8 cellular contexts compared by ENCODE assay signal in genomic region chr12:119877639-119877948, GRCh38. TPM values are rescaled to one million over a fixed set of nuclear protein-coding genes. Genes with fewer than 3 reads are reported as not detected.
A peak's percentile ranks its signal among the peaks of the same experiment; 100 is the strongest.
DNase-seq lines count a peak whose midpoint lies in the region; ATAC-seq, FAIRE-seq and TF ChIP-seq lines count a peak whose summit lies in the region.

No MANE protein-coding gene starts in this region.

- CTCF ChIA-PET in activated CD8-positive, alpha-beta T cell treated with anti-CD3 and anti-CD28 coated beads for 36 hours (lab: Charles Lee) = no interaction called here
- CTCF ChIA-PET in HepG2 (lab: Yijun Ruan, JAX; ENCODE audit: low intra/inter-chr PET ratio, low total read pairs) = no interaction called here

- peak overlapping the region; percentile 53 for H3K4me3 ChIP-seq in right cardiac atrium (ENCODE audit: low read length)
- H3K4me3 ChIP-seq in HepG2 (replicated peaks in 1 of 3; ENCODE audit: insufficient read depth in 1 of 3, low read depth in 2 of 3, low read length in 3 of 3) = peak overlapping the region; percentile 54 to 95 (median 79)
- peak overlapping the region; percentile 45 to 52 for H3K4me3 ChIP-seq in uterus

- H3K9me3 Mint-ChIP-seq in activated CD8-positive, alpha-beta T cell treated with anti-CD3 and anti-CD28 coated beads for 36 hours = no peaks in the 10 kb centered on the region

- no peak for TF ChIP-seq CTCF in activated CD8-positive, alpha-beta T cell treated with anti-CD3 and anti-CD28 coated beads for 36 hours (IDR thresholded peaks at IDR 0.05)
- TF ChIP-seq CTCF in HepG2 (CRISPR knock-in tag; IDR thresholded peaks at IDR 0.05) = no peak
- no peak for TF ChIP-seq CTCF in uterus (IDR thresholded peaks at IDR 0.05)

- no peak for ATAC-seq in right cardiac atrium
- peak; percentile 66 for ATAC-seq in activated CD8-positive, alpha-beta T cell treated with anti-CD3 and anti-CD28 coated beads for 36 hours
- ATAC-seq in HepG2 = no peak; the same call in 2 of the 3 replicates
- no peak for ATAC-seq in HG02840 (IDR thresholded peaks at IDR 0.05; ENCODE audit: low FRiP score, unreplicated experiment)

- H3K4me1 Mint-ChIP-seq in activated CD8-positive, alpha-beta T cell treated with anti-CD3 and anti-CD28 coated beads for 36 hours (ENCODE audit: low read depth) = peaks cover 14% of the 10 kb centered on the region

- H3K36me3 ChIP-seq in HepG2 (replicated peaks in 1 of 2; ENCODE audit: control insufficient read depth in 1 of 2, insufficient read depth in 2 of 2, low read length in 2 of 2) (peaks cover 2 to 5% of the 10 kb centered on the region in 2 experiments; a peak in 4 of 5 replicates), uterus (no peaks in the 10 kb centered on the region)

- no peak for FAIRE-seq in HepG2 (lab: Jason Lieb, UNC)

- intact Hi-C loops in right cardiac atrium (cut with DNase I) (no loop called here), cardiac septum (cut with DNase I) (no loop called here), HepG2 (cut with micrococcal nuclease; ENCODE audit: unreplicated experiment) (no loop called here), uterus (cut with DNase I; ENCODE audit: low total_unique reads) (no loop called here)
- intact Hi-C loops in activated CD8-positive, alpha-beta T cell treated with anti-CD3 and anti-CD28 coated beads for 36 hours (cut with micrococcal nuclease) = no loop called here

- peak overlapping the region; percentile 81 for H3K4me2 ChIP-seq in HepG2 (ENCODE audit: low read depth, low read length)

- POLR2A ChIA-PET in activated CD8-positive, alpha-beta T cell treated with anti-CD3 and anti-CD28 coated beads for 36 hours (lab: Charles Lee) = no interaction called here
- POLR2A ChIA-PET in HepG2 (lab: Yijun Ruan, JAX) = no interaction called here

- peaks cover 8% of the 10 kb centered on the region for H3K27me3 Mint-ChIP-seq in activated CD8-positive, alpha-beta T cell treated with anti-CD3 and anti-CD28 coated beads for 36 hours

- 29% methylated on average over 4 of the region's 4 CpGs for WGBS in right cardiac atrium
- WGBS in HepG2 (ENCODE audit: low lambda C conversion rate) = 16% methylated on average over 4 of the region's 4 CpGs

- TF ChIP-seq POLR2A in HepG2 (IDR thresholded peaks at IDR 0.05; ENCODE audit: insufficient read depth in 1 of 2, low read depth in 2 of 2, low read length in 2 of 2) (no peak), uterus (IDR thresholded peaks at IDR 0.05) (no peak)

- H3K27me3 ChIP-seq in right cardiac atrium (ENCODE audit: control insufficient read depth, insufficient read depth) = no peaks in the 10 kb centered on the region
- peaks cover 0 to 3% of the 10 kb centered on the region in 2 experiments; a peak in 1 of 5 replicates for H3K27me3 ChIP-seq in HepG2 (ENCODE audit: control insufficient read depth in 1 of 2, insufficient read depth in 2 of 2, low read length in 2 of 2)
- H3K27me3 ChIP-seq in uterus = no peaks in the 10 kb centered on the region

- peaks cover 11% of the 10 kb centered on the region for H3K36me3 Mint-ChIP-seq in activated CD8-positive, alpha-beta T cell treated with anti-CD3 and anti-CD28 coated beads for 36 hours (ENCODE audit: low read depth)

- TF ChIP-seq RAD21 in HepG2 (CRISPR knock-in tag; IDR thresholded peaks at IDR 0.05) = no peak

- no peak for DNase-seq in right cardiac atrium
- DNase-seq in cardiac septum (ENCODE audit: low spot score) = no peak
- no peak for DNase-seq in activated CD8-positive, alpha-beta T cell treated with anti-CD3 and anti-CD28 coated beads for 36 hours
- DNase-seq in HepG2 (ENCODE audit: low spot score) = no peak
- DNase-seq in uterus = no peak
- DNase-seq in stimulated activated CD4-positive, alpha-beta T cell treated with anti-CD3 and anti-CD28 coated beads, Interleukin-12 subunit alpha, Interleukin-12 subunit beta, amount 100 ng/mL, for 4 hours = no peak
- no peak for DNase-seq in SKM-1 (lab: John Stamatoyannopoulos, UW; ENCODE audit: unreplicated experiment)

- in situ Hi-C loops in HepG2 (cut with HindIII; ENCODE audit: extremely low pct_ligation_motif_present, low pct_unique_long_range_greater_than_20kb) = no loop called here

- no peak overlapping the region for H2AFZ ChIP-seq in HepG2 (ENCODE audit: low read length)

- H3K27ac Mint-ChIP-seq in activated CD8-positive, alpha-beta T cell treated with anti-CD3 and anti-CD28 coated beads for 36 hours = peak overlapping the region; percentile 48

- H4K20me1 ChIP-seq in HepG2 (ENCODE audit: insufficient read depth, low read length) = no peaks in the 10 kb centered on the region

- no peak overlapping the region for H3K27ac ChIP-seq in right cardiac atrium (ENCODE audit: low read length)
- no peak overlapping the region for H3K27ac ChIP-seq in HepG2 (ENCODE audit: extremely low read length, insufficient read depth, low read length)
- no peak overlapping the region for H3K27ac ChIP-seq in uterus

- H3K4me3 Mint-ChIP-seq in activated CD8-positive, alpha-beta T cell treated with anti-CD3 and anti-CD28 coated beads for 36 hours = peak overlapping the region; percentile 93

- H3K79me2 ChIP-seq in HepG2 (ENCODE audit: insufficient read depth, low read length) = no peaks in the 10 kb centered on the region

- H3K4me1 ChIP-seq in right cardiac atrium (ENCODE audit: control insufficient read depth, insufficient read depth, low read length) = peaks cover 2% of the 10 kb centered on the region
- peaks cover 22% of the 10 kb centered on the region for H3K4me1 ChIP-seq in HepG2 (ENCODE audit: insufficient read depth, low read length)
- no peaks in the 10 kb centered on the region for H3K4me1 ChIP-seq in uterus

- no peak for TF ChIP-seq EP300 in HepG2 (IDR thresholded peaks at IDR 0.05; ENCODE audit: low read depth in 2 of 2, low read length in 2 of 2)
- no peak for TF ChIP-seq EP300 in HepG2 (CRISPR knock-in tag; IDR thresholded peaks at IDR 0.05; ENCODE audit: borderline replicate concordance)

- H3K9me3 ChIP-seq in right cardiac atrium (ENCODE audit: control insufficient read depth, low read length) (no peaks in the 10 kb centered on the region), HepG2 (ENCODE audit: low read length) (no peaks in the 10 kb centered on the region), uterus (no peaks in the 10 kb centered on the region)

- H3K9ac ChIP-seq in HepG2 (ENCODE audit: insufficient read depth, low read depth, low read length) = peak overlapping the region; percentile 55

- BruUV-seq in HepG2 (replicated peaks; lab: Mats Ljungman, UMichigan) = no TSS peak

TF ChIP-seq in HepG2, 621 proteins besides CTCF, POLR2A, EP300 and RAD21 (continues in another document):
- no peak for TF ChIP-seq CREM (IDR thresholded peaks at IDR 0.05)
- no peak for TF ChIP-seq CREM (CRISPR knock-in tag; IDR thresholded peaks at IDR 0.05)
- TF ChIP-seq CCDC6 (CRISPR knock-in tag; IDR thresholded peaks at IDR 0.05) = no peak
- no peak for TF ChIP-seq ZNF225 (CRISPR knock-in tag; IDR thresholded peaks at IDR 0.05)
- no peak for TF ChIP-seq MYPOP (CRISPR knock-in tag; IDR thresholded peaks at IDR 0.05)
- no peak for TF ChIP-seq THAP11 (CRISPR knock-in tag; IDR thresholded peaks at IDR 0.05)
- no peak for TF ChIP-seq NFYB (CRISPR knock-in tag; IDR thresholded peaks at IDR 0.05)
- no peak for TF ChIP-seq ZNF354B (CRISPR knock-in tag; IDR thresholded peaks at IDR 0.05)
- TF ChIP-seq ZNF674 (CRISPR knock-in tag; IDR thresholded peaks at IDR 0.05; ENCODE audit: low read depth) = no peak

RNA-seq across cellular contexts. Expression of gene CIT, which starts 0.5 kb away (rescaled TPM):
- 1 to 10 TPM; 2.0 to 3.0 (median 2.5) TPM for total RNA-seq in right cardiac atrium
- 0.61 TPM for polyA plus RNA-seq in right cardiac atrium
- 0.86 TPM for total RNA-seq in cardiac septum
- total RNA-seq in activated CD8-positive, alpha-beta T cell treated with anti-CD3 and anti-CD28 coated beads for 36 hours = 10 to 100 TPM; 43.3 to 48.4 TPM
- 11.7 and 14.7 TPM in 2 replicates for total RNA-seq in HepG2 (2016; rRNA removed; fragmentation: Illumina TruSeq; extraction: Trizol)
- total RNA-seq in HepG2 (2016; cell fraction: cytosol; rRNA removed; fragmentation: Illumina TruSeq; extraction: Trizol; ENCODE audit: low read depth) = 4.8 and 5.0 TPM in 2 replicates
- 12.5 and 13.8 TPM in 2 replicates for total RNA-seq in HepG2 (2016; cell fraction: insoluble cytoplasmic fraction; rRNA removed; fragmentation: Illumina TruSeq; extraction: Trizol)
- 4.1 and 4.8 TPM in 2 replicates for total RNA-seq in HepG2 (2016; cell fraction: membrane; rRNA removed; fragmentation: Illumina TruSeq; extraction: Trizol)
- total RNA-seq in HepG2 (2016; cell fraction: nucleus; rRNA removed; fragmentation: Illumina TruSeq; extraction: Trizol) = 29.4 and 31.6 TPM in 2 replicates
- 6.0 and 7.7 TPM in 2 replicates for polyA plus RNA-seq in HepG2 (2011; rRNA removed)
- polyA plus RNA-seq in HepG2 (2011; cell fraction: cytosol; rRNA removed) = 3.3 and 4.0 TPM in 2 replicates
- polyA plus RNA-seq in HepG2 (2011; cell fraction: nucleus; rRNA removed) = 13.8 and 26.7 TPM in 2 replicates
- polyA plus RNA-seq in HepG2 (2012) = 4.3 and 6.6 TPM in 2 replicates
- 0.41 and 0.62 TPM in 2 replicates for polyA plus RNA-seq in HepG2 (2016; cell fraction: cytosol; fragmentation: Illumina TruSeq; extraction: Trizol; ENCODE audit: low read depth)
- polyA plus RNA-seq in HepG2 (2016; cell fraction: insoluble cytoplasmic fraction; fragmentation: Illumina TruSeq; extraction: Trizol; ENCODE audit: low read depth) = 5.1 and 7.3 TPM in 2 replicates
- 1.2 and 1.6 TPM in 2 replicates for polyA plus RNA-seq in HepG2 (2016; cell fraction: membrane; fragmentation: Illumina TruSeq; extraction: Trizol; ENCODE audit: low read depth)
- 29.8 and 32.0 TPM in 2 replicates for polyA plus RNA-seq in HepG2 (2016; cell fraction: nucleus; fragmentation: Illumina TruSeq; extraction: Trizol; ENCODE audit: insufficient read depth, low read depth)
- 19.2 and 66.1 TPM in 2 replicates for polyA minus RNA-seq in HepG2 (2011; rRNA and poly(A)+ RNA removed; ENCODE audit: low replicate concordance)
- 7.4 and 13.7 TPM in 2 replicates for polyA minus RNA-seq in HepG2 (2011; cell fraction: cytosol; rRNA and poly(A)+ RNA removed)
- 26.0 and 27.2 TPM in 2 replicates for polyA minus RNA-seq in HepG2 (2011; cell fraction: nucleus; rRNA and poly(A)+ RNA removed)
- total RNA-seq in uterus = 10 to 100 TPM in 2 of 4 donors, under 1 TPM in 2; under 0.01 to 28.1 (median 5.8) TPM
